14 cellular contexts compared by ENCODE assay signal in genomic region chr2:146982393-146982846, GRCh38.
A peak's percentile ranks its signal among the peaks of the same experiment; 100 is the strongest.
DNase-seq lines count a peak whose midpoint lies in the region; ATAC-seq and TF ChIP-seq lines count a peak whose summit lies in the region.
"Had no signal": no experiment of that assay in that cellular context is flagged by ENCODE, and none has a peak within 500 bp of the region (broad histone marks: within the 10 kb centered on the region; RNA-seq: fewer than 3 reads in every experiment).

No MANE protein-coding gene starts in this region.

- H3K4me3 ChIP-seq in SK-N-SH (ENCODE audit: low read depth in 2 of 2, low read length in 1 of 2) (no peak overlapping the region), fibroblast of pulmonary artery (replicated peaks; ENCODE audit: low read depth, low read length) (no peak overlapping the region), sigmoid colon (no peak overlapping the region)
- H3K4me3 ChIP-seq: heart right ventricle, testis had no signal

- H3K4me2 ChIP-seq in SK-N-SH: no peak overlapping the region

- H3K4me1 Mint-ChIP-seq in activated CD4-positive, alpha-beta memory T cell treated with anti-CD3 and anti-CD28 coated beads, Interleukin-2, amount 10 ng/mL, durations not matched to agents 7 days and 5 days: no peaks in the 10 kb centered on the region

- CTCF ChIA-PET in SK-N-SH (lab: Yijun Ruan, JAX): no interaction called here
- CTCF ChIA-PET in activated CD4-positive, alpha-beta memory T cell treated with anti-CD3 and anti-CD28 coated beads, Interleukin-2, amount 10 ng/mL, durations not matched to agents 7 days and 5 days (lab: Charles Lee): no interaction called here

- 14% methylated on average over 2 of the region's 2 CpGs for WGBS in SK-N-SH (ENCODE audit: low lambda C conversion rate)
- WGBS in sigmoid colon, 2 donors: 82 to 85% methylated on average over 2 of the region's 2 CpGs

- H3K36me3 ChIP-seq in SK-N-SH (replicated peaks in 1 of 2; ENCODE audit: control insufficient read depth in 1 of 2, insufficient read depth in 2 of 2, low read length in 1 of 2) (no peaks in the 10 kb centered on the region), sigmoid colon (no peaks in the 10 kb centered on the region)
- H3K36me3 ChIP-seq: heart right ventricle had no signal

- no peaks in the 10 kb centered on the region for H3K9me3 ChIP-seq in SK-N-SH
- H3K9me3 ChIP-seq in sigmoid colon: peaks cover 0 to 5% (median 0%) of the 10 kb centered on the region in 4 donors
- H3K9me3 ChIP-seq: testis had no signal

- no peak overlapping the region for H3K27ac Mint-ChIP-seq in activated CD4-positive, alpha-beta memory T cell treated with anti-CD3 and anti-CD28 coated beads, Interleukin-2, amount 10 ng/mL, durations not matched to agents 7 days and 5 days
- H3K27ac Mint-ChIP-seq: naive B cell had no signal

- no peaks in the 10 kb centered on the region for H3K9me2 ChIP-seq in SK-N-SH

- H3K9me3 Mint-ChIP-seq in activated CD4-positive, alpha-beta memory T cell treated with anti-CD3 and anti-CD28 coated beads, Interleukin-2, amount 10 ng/mL, durations not matched to agents 7 days and 5 days: no peaks in the 10 kb centered on the region

- H2AFZ ChIP-seq in SK-N-SH (ENCODE audit: low read depth): no peak overlapping the region

- no peak for ATAC-seq in HG02798 (IDR thresholded peaks at IDR 0.05; ENCODE audit: poor library complexity, unreplicated experiment)

- no peaks in the 10 kb centered on the region for H3K79me2 ChIP-seq in SK-N-SH (ENCODE audit: insufficient read depth)

- H3K27me3 ChIP-seq in SK-N-SH (ENCODE audit: insufficient read depth) (no peaks in the 10 kb centered on the region), sigmoid colon (no peaks in the 10 kb centered on the region)
- H3K27me3 ChIP-seq: heart right ventricle, testis had no signal

- POLR2A ChIA-PET in SK-N-SH (lab: Yijun Ruan, JAX): no interaction called here
- POLR2A ChIA-PET in activated CD4-positive, alpha-beta memory T cell treated with anti-CD3 and anti-CD28 coated beads, Interleukin-2, amount 10 ng/mL, durations not matched to agents 7 days and 5 days (lab: Charles Lee): no interaction called here

- TF ChIP-seq POLR2A in sigmoid colon (IDR thresholded peaks at IDR 0.05): no peak

- H3K27ac ChIP-seq in SK-N-SH (ENCODE audit: low read depth in 2 of 2, low read length in 1 of 2) (peak overlapping the region; percentile 37 to 71; a peak in 3 of 4 replicates), sigmoid colon (peak overlapping the region in 3 of 4 donors; percentile 16 to 60 (median 36))
- H3K27ac ChIP-seq: heart right ventricle, testis had no signal

- intact Hi-C loops in sigmoid colon (cut with DNase I): no loop called here

- H3K36me3 Mint-ChIP-seq in activated CD4-positive, alpha-beta memory T cell treated with anti-CD3 and anti-CD28 coated beads, Interleukin-2, amount 10 ng/mL, durations not matched to agents 7 days and 5 days (ENCODE audit: low read depth): no peaks in the 10 kb centered on the region
- H3K36me3 Mint-ChIP-seq: naive B cell had no signal

- DNase-seq in GM03348 (ENCODE audit: low spot score) (peak; percentile 75), SK-N-SH (no peak), fibroblast of pulmonary artery (ENCODE audit: low read depth) (peak; percentile 98), sigmoid colon (peak; percentile 82), NCI-H1092 (lab: John Stamatoyannopoulos, UW) (no peak), NCI-H128 (lab: John Stamatoyannopoulos, UW; ENCODE audit: unreplicated experiment) (no peak)
- DNase-seq in activated CD4-positive, alpha-beta memory T cell treated with anti-CD3 and anti-CD28 coated beads, Interleukin-2, amount 10 ng/mL, durations not matched to agents 7 days and 5 days: no peak
- DNase-seq: amygdala, Calu3, heart right ventricle, naive B cell, NCI-H2029 treated with DMSO at 0.1 percent for 48 hours, testis had no signal

- no peaks in the 10 kb centered on the region for H4K20me1 ChIP-seq in SK-N-SH (ENCODE audit: insufficient read depth)

- no peak for TF ChIP-seq CTCF in SK-N-SH (IDR thresholded peaks at IDR 0.05)
- no peak for TF ChIP-seq CTCF in fibroblast of pulmonary artery (IDR thresholded peaks at IDR 0.05; ENCODE audit: low read length, missing control alignments)
- TF ChIP-seq CTCF in sigmoid colon (IDR thresholded peaks at IDR 0.05): no peak

- no peak for TF ChIP-seq RAD21 in SK-N-SH (IDR thresholded peaks at IDR 0.05; ENCODE audit: low read length)

- H3K4me1 ChIP-seq in SK-N-SH (ENCODE audit: control insufficient read depth in 1 of 2, insufficient read depth in 2 of 2, low read depth in 1 of 2, low read length in 1 of 2) (peaks cover 0 to 14% of the 10 kb centered on the region in 2 experiments; a peak in 2 of 4 replicates), sigmoid colon (peaks cover 0 to 31% (median 10%) of the 10 kb centered on the region in 4 donors)
- H3K4me1 ChIP-seq: testis had no signal

- no peak overlapping the region for H3K9ac ChIP-seq in SK-N-SH

- TF ChIP-seq EP300 in SK-N-SH (IDR thresholded peaks at IDR 0.05; ENCODE audit: borderline replicate concordance in 1 of 2, low read depth in 1 of 2, low read length in 1 of 2): peak; percentile 60 to 84; a peak in 3 of 4 replicates
- peak in 2 of 4 donors; percentile 54 to 77 for TF ChIP-seq EP300 in sigmoid colon (IDR thresholded peaks at IDR 0.05)

- no peaks in the 10 kb centered on the region for H3K27me3 Mint-ChIP-seq in activated CD4-positive, alpha-beta memory T cell treated with anti-CD3 and anti-CD28 coated beads, Interleukin-2, amount 10 ng/mL, durations not matched to agents 7 days and 5 days
- H3K27me3 Mint-ChIP-seq: naive B cell had no signal

- no peak overlapping the region for H3K4me3 Mint-ChIP-seq in activated CD4-positive, alpha-beta memory T cell treated with anti-CD3 and anti-CD28 coated beads, Interleukin-2, amount 10 ng/mL, durations not matched to agents 7 days and 5 days
- H3K4me3 Mint-ChIP-seq: naive B cell had no signal

- peaks cover 3% of the 10 kb centered on the region for H3F3A ChIP-seq in SK-N-SH (replicated peaks; ENCODE audit: insufficient read depth)

TF ChIP-seq in SK-N-SH, 30 proteins besides CTCF, POLR2A, EP300 and RAD21:
- TF ChIP-seq TEAD4 (IDR thresholded peaks at IDR 0.05; ENCODE audit: borderline replicate concordance, insufficient read depth) (no peak; the same call in 1 of the 2 replicates), FOXM1 (IDR thresholded peaks at IDR 0.05; ENCODE audit: low read depth) (peak; percentile 69; the same call in 1 of the 2 replicates), TCF12 (IDR thresholded peaks at IDR 0.05) (peak; percentile 97), NFIC (IDR thresholded peaks at IDR 0.05; ENCODE audit: borderline replicate concordance) (peak; percentile 44; the same call in 1 of the 2 replicates), PBX3 (IDR thresholded peaks at IDR 0.05) (peak; percentile 89), FOSL2 (IDR thresholded peaks at IDR 0.05; ENCODE audit: borderline replicate concordance, low read depth) (peak; percentile 58; the same call in 1 of the 2 replicates), JUND (IDR thresholded peaks at IDR 0.05) (peak; percentile 63), NRF1 (IDR thresholded peaks at IDR 0.05; ENCODE audit: low read depth, low read length) (no peak), RXRA (IDR thresholded peaks at IDR 0.05; ENCODE audit: borderline replicate concordance, low read depth) (peak; percentile 41; the same call in 1 of the 2 replicates), POLR2AphosphoS5 (IDR thresholded peaks at IDR 0.05; ENCODE audit: low read depth, low read length) (peak; percentile 50; the same call in 1 of the 2 replicates)

Comparison
In these comparisons a context has a peak if more than half of its experiments do, and no peak if none do; other contexts are left out.
1. DNase-seq: peak in GM03348 (single experiment), fibroblast of pulmonary artery (single experiment) and sigmoid colon (single experiment); none in SK-N-SH (single experiment), NCI-H1092 (single experiment), NCI-H128 (single experiment) and activated CD4-positive, alpha-beta memory T cell treated with anti-CD3 and anti-CD28 coated beads, Interleukin-2, amount 10 ng/mL, durations not matched to agents 7 days and 5 days (single experiment).